In genomic region chr1:182211364-182211763, GRCh38 we compare ENCODE assay signal across 26 cellular contexts.
"Had no signal": no experiment of that assay in that cellular context is flagged by ENCODE, and none has a peak within 500 bp of the region (broad histone marks: within the 10 kb centered on the region; RNA-seq: fewer than 3 reads in every experiment).

No MANE protein-coding gene starts in this region.

- H3K27me3 ChIP-seq: brain microvascular endothelial cell, SJCRH30 had no signal

- H3K9me3 ChIP-seq: SJCRH30, SK-N-SH had no signal

- H3K4me2 ChIP-seq: SK-N-SH had no signal

- H3K27me3 Mint-ChIP-seq: activated naive CD8-positive, alpha-beta T cell had no signal

- H3K27ac Mint-ChIP-seq: activated CD8-positive, alpha-beta T cell treated with anti-CD3 and anti-CD28 coated beads, Interleukin-2, amount 10 ng/mL, durations not matched to agents 7 days and 5 days; activated naive CD8-positive, alpha-beta T cell; activated T-helper 1 cell treated with anti-CD3 and anti-CD28 coated beads, Interleukin-12 subunit alpha, Interleukin-12 subunit beta, Interleukin-2, Interleukin-4 antibody, amounts not matched to agents 30 ng/mL and 10 ng/mL and 1 ng/mL, durations not matched to agents 14 hours and 24 hours and 36 hours had no signal

- H3K27ac ChIP-seq: brain microvascular endothelial cell, cardiac muscle cell, SJCRH30 had no signal

- H3K4me1 ChIP-seq: SJCRH30 had no signal

- H3K36me3 ChIP-seq: brain microvascular endothelial cell, cardiac muscle cell, SJCRH30 had no signal

- H3K4me3 ChIP-seq: cardiac muscle cell, SJCRH30 had no signal

- ATAC-seq: activated CD4-positive, CD25-positive, alpha-beta regulatory T cell treated with anti-CD3 and anti-CD28 coated beads, Interleukin-2, amount 50 U/mL, for 24 hours; activated CD8-positive, alpha-beta T cell treated with anti-CD3 and anti-CD28 coated beads, Interleukin-2, amount 10 ng/mL, durations not matched to agents 7 days and 5 days; Panc1 had no signal

- DNase-seq: activated CD4-positive, alpha-beta T cell treated with anti-CD3 and anti-CD28 coated beads for 48 hours; activated CD4-positive, alpha-beta T cell treated with anti-CD3 and anti-CD28 coated beads, Interleukin-2, amount 50 U/mL, for 4 hours; activated CD8-positive, alpha-beta memory T cell treated with anti-CD3 and anti-CD28 coated beads, Interleukin-2, amount 50 U/mL, for 48 hours; activated CD8-positive, alpha-beta T cell treated with anti-CD3 and anti-CD28 coated beads, Interleukin-2, amount 10 ng/mL, durations not matched to agents 7 days and 5 days; activated effector memory CD4-positive, alpha-beta T cell treated with Interleukin-2 at 50 U/mL for 16 hours; activated naive CD4-positive, alpha-beta T cell treated with Interleukin-2 at 50 U/mL for 16 hours; activated T-cell treated with anti-CD3 and anti-CD28 coated beads, Interleukin-2, amount 50 U/mL, for 1 hour; brain microvascular endothelial cell; KG1; NCI-H1048; NCI-H1930; NCI-H2171; NCI-H2227 treated with DMSO at 0.1 percent for 48 hours; NCI-H446 treated with DMSO at 0.1 percent for 48 hours; NCI-H524 treated with DMSO at 0.1 percent for 48 hours; NCI-H748 treated with DMSO at 0.1 percent for 48 hours; Right ventricle myocardium superior; RPMI8226; SJCRH30; SK-N-SH; T-helper 1 cell had no signal

- H3K36me3 Mint-ChIP-seq: activated naive CD8-positive, alpha-beta T cell had no signal

- H3K9me3 Mint-ChIP-seq: activated T-helper 1 cell treated with anti-CD3 and anti-CD28 coated beads, Interleukin-12 subunit alpha, Interleukin-12 subunit beta, Interleukin-2, Interleukin-4 antibody, amounts not matched to agents 30 ng/mL and 10 ng/mL and 1 ng/mL, durations not matched to agents 14 hours and 24 hours and 36 hours had no signal

- H3K4me3 Mint-ChIP-seq: activated CD8-positive, alpha-beta T cell treated with anti-CD3 and anti-CD28 coated beads, Interleukin-2, amount 10 ng/mL, durations not matched to agents 7 days and 5 days; activated naive CD8-positive, alpha-beta T cell; activated T-helper 1 cell treated with anti-CD3 and anti-CD28 coated beads, Interleukin-12 subunit alpha, Interleukin-12 subunit beta, Interleukin-2, Interleukin-4 antibody, amounts not matched to agents 30 ng/mL and 10 ng/mL and 1 ng/mL, durations not matched to agents 14 hours and 24 hours and 36 hours had no signal

- H3K9me2 ChIP-seq: SK-N-SH had no signal
